ENCODE assay signal across 26 cellular contexts in the genomic region with DNA sequence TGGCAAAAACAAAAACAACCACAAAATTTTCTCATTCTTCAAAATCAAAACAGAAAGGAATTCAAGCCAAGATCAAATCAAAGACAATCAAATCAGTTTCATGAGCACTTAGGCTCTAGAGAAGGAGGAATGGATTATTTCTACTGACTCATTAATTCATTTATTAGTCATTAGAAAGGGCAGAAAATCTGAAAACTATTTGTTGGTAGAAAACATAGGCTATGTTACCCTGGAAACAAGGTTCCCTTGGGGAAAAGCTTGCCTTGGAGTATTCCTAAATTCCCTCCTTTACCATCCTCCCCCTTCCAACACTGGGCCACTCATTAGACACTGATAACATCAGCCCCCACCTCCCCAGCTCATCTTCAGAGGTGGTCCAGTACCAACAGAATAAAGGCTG. TPM values are rescaled to one million over a fixed set of nuclear protein-coding genes. Genes with fewer than 3 reads are reported as not detected.
DNase-seq lines count a peak whose midpoint lies in the region; TF ChIP-seq lines count a peak whose summit lies in the region.
"Had no signal": no experiment of that assay in that cellular context is flagged by ENCODE, and none has a peak within 500 bp of the region (broad histone marks: within the 10 kb centered on the region; RNA-seq: fewer than 3 reads in every experiment).

No MANE protein-coding gene starts in this region.

- no peaks in the 10 kb centered on the region for H3K27me3 ChIP-seq in mammary epithelial cell (ENCODE audit: insufficient read depth, low read length)
- H3K27me3 ChIP-seq in breast epithelium = no peaks in the 10 kb centered on the region
- H3K27me3 ChIP-seq: left lung, ovary, SJSA1, upper lobe of right lung had no signal

- H3K4me1 ChIP-seq in mammary epithelial cell (ENCODE audit: insufficient read depth, low read length) (peaks cover 15% of the 10 kb centered on the region), breast epithelium (no peaks in the 10 kb centered on the region)
- H3K4me1 ChIP-seq: SJSA1 had no signal

- peaks cover 12% of the 10 kb centered on the region for H3K36me3 Mint-ChIP-seq in glutamatergic neuron (ENCODE audit: unreplicated experiment)
- H3K36me3 Mint-ChIP-seq in T-helper 2 cell treated with Interferon-gamma antibody and Interleukin-4, amounts not matched to agents 5 μg/mL and 100 μg/mL, for 36 hours (ENCODE audit: low read depth) = no peaks in the 10 kb centered on the region
- peaks cover 6% of the 10 kb centered on the region for H3K36me3 Mint-ChIP-seq in activated naive CD4-positive, alpha-beta T cell treated with anti-CD3 and anti-CD28 coated beads for 36 hours (ENCODE audit: low read depth)

- H3K4me3 Mint-ChIP-seq in glutamatergic neuron (ENCODE audit: unreplicated experiment) = peak overlapping the region; percentile 76
- no peak overlapping the region for H3K4me3 Mint-ChIP-seq in T-helper 2 cell treated with Interferon-gamma antibody and Interleukin-4, amounts not matched to agents 5 μg/mL and 100 μg/mL, for 36 hours
- no peak overlapping the region for H3K4me3 Mint-ChIP-seq in activated naive CD4-positive, alpha-beta T cell treated with anti-CD3 and anti-CD28 coated beads for 36 hours
- H3K4me3 Mint-ChIP-seq: B cell; CD8-positive, alpha-beta T cell had no signal

- in situ Hi-C loops in mammary epithelial cell (cut with MboI; ENCODE audit: low sequenced_read_pairs in 2 of 2) = no loop called here

- H3K27me3 Mint-ChIP-seq in glutamatergic neuron (ENCODE audit: unreplicated experiment) = peaks cover 11% of the 10 kb centered on the region
- H3K27me3 Mint-ChIP-seq in T-helper 2 cell treated with Interferon-gamma antibody and Interleukin-4, amounts not matched to agents 5 μg/mL and 100 μg/mL, for 36 hours (ENCODE audit: low read depth) = no peaks in the 10 kb centered on the region
- H3K27me3 Mint-ChIP-seq in activated naive CD4-positive, alpha-beta T cell treated with anti-CD3 and anti-CD28 coated beads for 36 hours (ENCODE audit: low read depth) = no peaks in the 10 kb centered on the region
- H3K27me3 Mint-ChIP-seq: B cell had no signal

- no peak for TF ChIP-seq POLR2A in breast epithelium (IDR thresholded peaks at IDR 0.05)

- peaks cover 27% of the 10 kb centered on the region for H3K79me2 ChIP-seq in mammary epithelial cell (ENCODE audit: insufficient read depth, low read length)

- no peaks in the 10 kb centered on the region for H4K20me1 ChIP-seq in mammary epithelial cell (ENCODE audit: insufficient read depth, low read length)

- peak; percentile 11 for DNase-seq in mammary epithelial cell
- DNase-seq in breast epithelium (ENCODE audit: low spot score in 2 of 2) = no peak
- peak; percentile 29 to 64 for DNase-seq in cardiac fibroblast (ENCODE audit: low read depth in 2 of 2)
- DNase-seq in glutamatergic neuron = no peak
- no peak for DNase-seq in T-helper 2 cell treated with Interferon-gamma antibody and Interleukin-4, amounts not matched to agents 5 μg/mL and 100 μg/mL, for 36 hours (ENCODE audit: low spot score)
- DNase-seq in GM10266 (ENCODE audit: extremely low spot score) = no peak
- no peak for DNase-seq in activated naive CD4-positive, alpha-beta T cell treated with anti-CD3 and anti-CD28 coated beads for 36 hours
- DNase-seq in SIG-M5 (lab: John Stamatoyannopoulos, UW) = no peak
- DNase-seq: activated CD4-positive, alpha-beta T cell treated with anti-CD3 and anti-CD28 coated beads, Interleukin-2, amount 50 U/mL, for 48 hours; activated naive CD4-positive, alpha-beta T cell; CD8-positive, alpha-beta T cell; Karpas-422; left lung; mesendoderm; NCI-H1436; NCI-H2081 treated with DMSO at 0.1 percent for 48 hours; NCI-H446; NCI-H82; ovary; small intestine; stimulated activated CD4-positive, alpha-beta T cell treated with anti-CD3 and anti-CD28 coated beads, Interleukin-1b, Interleukin-23, amount 100 ng/mL, for 48 hours; stimulated activated naive CD8-positive, alpha-beta T cell treated with anti-CD3 and anti-CD28 coated beads, Interleukin-15, Interleukin-2, amounts not matched to agents 100 U/mL and 50 U/mL, for 24 hours; T-helper 1 cell; upper lobe of right lung had no signal

- no peak overlapping the region for H3K9ac ChIP-seq in mammary epithelial cell (ENCODE audit: insufficient read depth, low read length)

- intact Hi-C loops in mammary epithelial cell (cut with micrococcal nuclease) = no loop called here
- intact Hi-C loops in breast epithelium (cut with DNase I; ENCODE audit: low total_unique reads) = no loop called here
- intact Hi-C loops in activated naive CD4-positive, alpha-beta T cell treated with anti-CD3 and anti-CD28 coated beads for 36 hours (cut with micrococcal nuclease) = no loop called here

- no peaks in the 10 kb centered on the region for H3K9me3 ChIP-seq in mammary epithelial cell (replicated peaks; ENCODE audit: insufficient read depth, low read length)
- no peaks in the 10 kb centered on the region for H3K9me3 ChIP-seq in breast epithelium
- H3K9me3 ChIP-seq: left lung, ovary, SJSA1, upper lobe of right lung had no signal

- dilution Hi-C loops in mammary epithelial cell (cut with HindIII; ENCODE audit: low sequenced_read_pairs) = no loop called here

- H3K4me3 ChIP-seq in mammary epithelial cell (replicated peaks in 1 of 3; ENCODE audit: insufficient read depth in 1 of 3, low read depth in 2 of 3, low read length in 3 of 3) = no peak overlapping the region
- no peak overlapping the region for H3K4me3 ChIP-seq in breast epithelium
- H3K4me3 ChIP-seq in cardiac fibroblast (replicated peaks in 1 of 2; ENCODE audit: low read depth in 2 of 2, low read length in 2 of 2) = no peak overlapping the region
- H3K4me3 ChIP-seq: left lung, ovary, SJSA1, upper lobe of right lung had no signal

- CTCF ChIA-PET in mammary epithelial cell (lab: Charles Lee; ENCODE audit: low non-redundant PET) = no interaction called here
- CTCF ChIA-PET in activated naive CD4-positive, alpha-beta T cell treated with anti-CD3 and anti-CD28 coated beads for 36 hours (lab: Charles Lee) = no interaction called here

- TF ChIP-seq CTCF in mammary epithelial cell (conservative IDR thresholded peaks at IDR 0.05 in 1 of 2, IDR thresholded peaks at IDR 0.05 in 1 of 2; ENCODE audit: extremely low read depth in 1 of 2, insufficient read depth in 1 of 2, low read depth in 1 of 2, low read length in 2 of 2) = no peak
- no peak for TF ChIP-seq CTCF in breast epithelium (IDR thresholded peaks at IDR 0.05)
- TF ChIP-seq CTCF in cardiac fibroblast (IDR thresholded peaks at IDR 0.05; ENCODE audit: low read depth, low read length) = no peak
- no peak for TF ChIP-seq CTCF in glutamatergic neuron (IDR thresholded peaks at IDR 0.05; ENCODE audit: partially characterized antibody, unreplicated experiment)
- no peak for TF ChIP-seq CTCF in GM10266 (IDR thresholded peaks at IDR 0.05; ENCODE audit: control insufficient read depth, insufficient read depth, low read depth, missing control alignments)

- H3K27ac Mint-ChIP-seq in glutamatergic neuron (ENCODE audit: unreplicated experiment) = peak overlapping the region; percentile 97
- H3K27ac Mint-ChIP-seq in T-helper 2 cell treated with Interferon-gamma antibody and Interleukin-4, amounts not matched to agents 5 μg/mL and 100 μg/mL, for 36 hours = no peak overlapping the region
- no peak overlapping the region for H3K27ac Mint-ChIP-seq in activated naive CD4-positive, alpha-beta T cell treated with anti-CD3 and anti-CD28 coated beads for 36 hours
- H3K27ac Mint-ChIP-seq: B cell; CD8-positive, alpha-beta T cell had no signal

- no peak overlapping the region for H2AFZ ChIP-seq in mammary epithelial cell (ENCODE audit: low read depth, low read length)

- no peaks in the 10 kb centered on the region for H3K36me3 ChIP-seq in mammary epithelial cell (ENCODE audit: insufficient read depth, low read length)
- no peaks in the 10 kb centered on the region for H3K36me3 ChIP-seq in breast epithelium
- H3K36me3 ChIP-seq: left lung, ovary, SJSA1, upper lobe of right lung had no signal

- no peak overlapping the region for H3K4me2 ChIP-seq in mammary epithelial cell (ENCODE audit: insufficient read depth, low read depth, low read length)

- peaks cover 7% of the 10 kb centered on the region for H3K9me3 Mint-ChIP-seq in glutamatergic neuron (ENCODE audit: unreplicated experiment)
- peaks cover 4% of the 10 kb centered on the region for H3K9me3 Mint-ChIP-seq in T-helper 2 cell treated with Interferon-gamma antibody and Interleukin-4, amounts not matched to agents 5 μg/mL and 100 μg/mL, for 36 hours
- H3K9me3 Mint-ChIP-seq in activated naive CD4-positive, alpha-beta T cell treated with anti-CD3 and anti-CD28 coated beads for 36 hours = peaks cover 4% of the 10 kb centered on the region
- H3K9me3 Mint-ChIP-seq: CD8-positive, alpha-beta T cell had no signal

- H3K4me1 Mint-ChIP-seq in glutamatergic neuron (ENCODE audit: low read depth, unreplicated experiment) = peaks cover 27% of the 10 kb centered on the region
- H3K4me1 Mint-ChIP-seq in T-helper 2 cell treated with Interferon-gamma antibody and Interleukin-4, amounts not matched to agents 5 μg/mL and 100 μg/mL, for 36 hours (ENCODE audit: low read depth) = no peaks in the 10 kb centered on the region
- peaks cover 10% of the 10 kb centered on the region for H3K4me1 Mint-ChIP-seq in activated naive CD4-positive, alpha-beta T cell treated with anti-CD3 and anti-CD28 coated beads for 36 hours (ENCODE audit: low read depth)

- no TSS peak for BruUV-seq in mammary epithelial cell (replicated peaks; lab: Mats Ljungman, UMichigan)

- H3K27ac ChIP-seq in mammary epithelial cell (ENCODE audit: insufficient read depth, low read depth, low read length) (no peak overlapping the region), breast epithelium (no peak overlapping the region)
- H3K27ac ChIP-seq: left lung, ovary, SJSA1, upper lobe of right lung had no signal

RNA-seq across cellular contexts. Expression of a gene that starts 17.5 kb away (rescaled TPM):
- total RNA-seq in mammary epithelial cell (10 to 100 TPM; 12.2 to 15.0 TPM), breast epithelium (10 to 100 TPM; 23.8 to 47.9 (median 36.9) TPM), glutamatergic neuron (ENCODE audit: unreplicated experiment) (27.0 TPM)
- polyA plus RNA-seq in mammary epithelial cell = 4.6 TPM
- 9.1 TPM for polyA minus RNA-seq in mammary epithelial cell
- 1 to 10 TPM; 5.1 to 5.6 TPM for total RNA-seq in activated naive CD4-positive, alpha-beta T cell treated with anti-CD3 and anti-CD28 coated beads for 36 hours

Comparison
In these comparisons a context has a peak if more than half of its experiments do, and no peak if none do; other contexts are left out.
1. DNase-seq: peak in mammary epithelial cell (single experiment) and cardiac fibroblast (2 of 2); none in breast epithelium (0 of 2), glutamatergic neuron (single experiment), T-helper 2 cell treated with Interferon-gamma antibody and Interleukin-4, amounts not matched to agents 5 μg/mL and 100 μg/mL, for 36 hours (single experiment), GM10266 (single experiment), activated naive CD4-positive, alpha-beta T cell treated with anti-CD3 and anti-CD28 coated beads for 36 hours (single experiment) and SIG-M5 (single experiment).